In genomic region chr19:510606-511100, GRCh38 we compare ENCODE assay signal across 8 cellular contexts. TPM values are rescaled to one million over a fixed set of nuclear protein-coding genes. Genes with fewer than 3 reads are reported as not detected.
DNase-seq lines count a peak whose midpoint lies in the region; ATAC-seq, FAIRE-seq and TF ChIP-seq lines count a peak whose summit lies in the region.

No MANE protein-coding gene starts in this region.

- peaks cover 15% of the 10 kb centered on the region for H3K79me2 ChIP-seq in astrocyte (ENCODE audit: insufficient read depth, low read length)
- peaks cover 33% of the 10 kb centered on the region for H3K79me2 ChIP-seq in hepatocyte

- FAIRE-seq in astrocyte (lab: Jason Lieb, UNC): no peak

- H3K4me1 Mint-ChIP-seq in astrocyte (ENCODE audit: low read depth, unreplicated experiment): peaks cover 11% of the 10 kb centered on the region

- no peak overlapping the region for H3K4me3 ChIP-seq in BE2C (ENCODE audit: low read depth, low read length)
- peak overlapping the region; percentile 24 for H3K4me3 ChIP-seq in astrocyte (ENCODE audit: insufficient read depth, low read depth, low read length)
- H3K4me3 ChIP-seq in hepatocyte: no peak overlapping the region
- H3K4me3 ChIP-seq in retinal pigment epithelial cell (ENCODE audit: low read length): no peak overlapping the region

- TF ChIP-seq CTCF in BE2C (IDR thresholded peaks at IDR 0.05; ENCODE audit: low read depth, low read length): peak; percentile 97
- peak; percentile 87 for TF ChIP-seq CTCF in astrocyte (IDR thresholded peaks at IDR 0.05; ENCODE audit: insufficient read depth, low read depth, low read length)
- TF ChIP-seq CTCF in hepatocyte (IDR thresholded peaks at IDR 0.05; ENCODE audit: poor library complexity): peak; percentile 99
- peak; percentile 98 for TF ChIP-seq CTCF in retinal pigment epithelial cell (conservative IDR thresholded peaks at IDR 0.05; ENCODE audit: low read depth, low read length)

- no peaks in the 10 kb centered on the region for H3K9me2 ChIP-seq in hepatocyte (replicated peaks; ENCODE audit: insufficient read depth)

- H3K36me3 Mint-ChIP-seq in astrocyte (ENCODE audit: low read depth, unreplicated experiment): peaks cover 19% of the 10 kb centered on the region

- 11% methylated on average over 21 of the region's 21 CpGs for WGBS in hepatocyte (ENCODE audit: low lambda C conversion rate, missing lambda C conversion rate)

- H3K9me3 ChIP-seq in BE2C (no peaks in the 10 kb centered on the region), astrocyte (ENCODE audit: insufficient read depth, low read depth, low read length) (no peaks in the 10 kb centered on the region), hepatocyte (ENCODE audit: low read depth) (no peaks in the 10 kb centered on the region)

- H2AFZ ChIP-seq in astrocyte (ENCODE audit: low read depth, low read length) (peak overlapping the region; percentile 59), hepatocyte (peak overlapping the region; percentile 6)

- H3K9me3 Mint-ChIP-seq in astrocyte (ENCODE audit: unreplicated experiment): no peaks in the 10 kb centered on the region

- H3K27me3 ChIP-seq in BE2C: no peaks in the 10 kb centered on the region
- H3K27me3 ChIP-seq in astrocyte (ENCODE audit: insufficient read depth, low read length): no peaks in the 10 kb centered on the region
- no peaks in the 10 kb centered on the region for H3K27me3 ChIP-seq in hepatocyte

- peak overlapping the region; percentile 81 for H3K4me2 ChIP-seq in astrocyte (ENCODE audit: low read length)
- peak overlapping the region; percentile 67 for H3K4me2 ChIP-seq in hepatocyte

- H3K4me1 ChIP-seq in BE2C: peaks cover 4% of the 10 kb centered on the region
- peaks cover 24% of the 10 kb centered on the region for H3K4me1 ChIP-seq in astrocyte (ENCODE audit: insufficient read depth, low read length)
- peaks cover 32% of the 10 kb centered on the region for H3K4me1 ChIP-seq in hepatocyte (ENCODE audit: insufficient read depth)

- H3K36me3 ChIP-seq in BE2C (peaks cover 7% of the 10 kb centered on the region), astrocyte (ENCODE audit: insufficient read depth, low read length) (no peaks in the 10 kb centered on the region), hepatocyte (replicated peaks; ENCODE audit: insufficient read depth, low read depth) (no peaks in the 10 kb centered on the region)

- H4K20me1 ChIP-seq in astrocyte (ENCODE audit: insufficient read depth, low read length) (peaks cover 19% of the 10 kb centered on the region), hepatocyte (ENCODE audit: insufficient read depth, poor library complexity, severe bottlenecking) (no peaks in the 10 kb centered on the region)

- peak; percentile 90 for DNase-seq in BE2C
- peak; percentile 73 for DNase-seq in NCI-H1694 treated with DMSO at 0.1 percent for 48 hours (lab: John Stamatoyannopoulos, UW)
- DNase-seq in T1000 (lab: John Stamatoyannopoulos, UW): peak; percentile 54
- peak; percentile 58 for DNase-seq in astrocyte (ENCODE audit: low read depth)
- peak; percentile 95 for DNase-seq in hepatocyte (ENCODE audit: low spot score)
- no peak for DNase-seq in retinal pigment epithelial cell (ENCODE audit: low read depth)

- peak overlapping the region; percentile 62 for H3K27ac ChIP-seq in astrocyte (ENCODE audit: low read depth, low read length)
- peak overlapping the region; percentile 94 for H3K27ac ChIP-seq in hepatocyte

- ATAC-seq in GM21515 (IDR thresholded peaks at IDR 0.05; ENCODE audit: unreplicated experiment) (peak; percentile 26), GM21717 (IDR thresholded peaks at IDR 0.05; ENCODE audit: unreplicated experiment) (no peak)

- peak overlapping the region; percentile 71 for H3K9ac ChIP-seq in astrocyte (ENCODE audit: low read length)

- H3K27ac Mint-ChIP-seq in astrocyte (ENCODE audit: unreplicated experiment): peak overlapping the region; percentile 96

- peak overlapping the region; percentile 68 for H3K4me3 Mint-ChIP-seq in astrocyte (ENCODE audit: unreplicated experiment)

- no peaks in the 10 kb centered on the region for H3K27me3 Mint-ChIP-seq in astrocyte (ENCODE audit: low read depth, unreplicated experiment)

RNA-seq across cellular contexts. Expression of gene TPGS1, which starts 3.4 kb away (rescaled TPM):
- polyA plus RNA-seq in BE2C (2012; ENCODE audit: insufficient read depth, insufficient read length, low read depth): 78.4 TPM
- total RNA-seq in astrocyte (17.9 and 20.4 TPM in 2 replicates), hepatocyte (35.8 and 44.9 TPM in 2 replicates)
- 61.0 and 69.0 TPM in 2 replicates for polyA plus RNA-seq in hepatocyte

RNA-seq across cellular contexts. Expression of gene MADCAM1, which starts 14.4 kb away (rescaled TPM):
- 2.2 TPM for polyA plus RNA-seq in BE2C (2012; ENCODE audit: insufficient read depth, insufficient read length, low read depth)
- total RNA-seq in astrocyte: 0.57 and 0.60 TPM in 2 replicates
- 1.2 and 4.0 TPM in 2 replicates for total RNA-seq in hepatocyte
- 1.8 and 2.9 TPM in 2 replicates for polyA plus RNA-seq in hepatocyte

RNA-seq across cellular contexts. Expression of gene CDC34, which starts 20.9 kb away (rescaled TPM):
- 318 TPM for polyA plus RNA-seq in BE2C (2012; ENCODE audit: insufficient read depth, insufficient read length, low read depth)
- total RNA-seq in astrocyte (190 and 192 TPM in 2 replicates), hepatocyte (89.9 and 105 TPM in 2 replicates)
- 196 and 197 TPM in 2 replicates for polyA plus RNA-seq in hepatocyte

RNA-seq across cellular contexts. Expression of gene GZMM, which starts 33.2 kb away (rescaled TPM):
- polyA plus RNA-seq in BE2C (2012; ENCODE audit: insufficient read depth, insufficient read length, low read depth): 4.1 TPM
- total RNA-seq in astrocyte (0.70 and 0.75 TPM in 2 replicates), hepatocyte (not detected in 2 replicates)
- polyA plus RNA-seq in hepatocyte: not detected in 2 replicates

RNA-seq across cellular contexts. Expression of gene SHC2, which starts 49.8 kb away (rescaled TPM):
- polyA plus RNA-seq in BE2C (2012; ENCODE audit: insufficient read depth, insufficient read length, low read depth): 1.8 TPM
- total RNA-seq in astrocyte: 27.5 and 29.7 TPM in 2 replicates
- 50.3 and 50.8 TPM in 2 replicates for total RNA-seq in hepatocyte
- polyA plus RNA-seq in hepatocyte: 111 and 127 TPM in 2 replicates
